9 cellular contexts compared by ENCODE assay signal in genomic region chr1:178055093-178055492, GRCh38. TPM values are rescaled to one million over a fixed set of nuclear protein-coding genes. Genes with fewer than 3 reads are reported as not detected.
DNase-seq lines count a peak whose midpoint lies in the region; ATAC-seq, FAIRE-seq and TF ChIP-seq lines count a peak whose summit lies in the region.
"Had no signal": no experiment of that assay in that cellular context is flagged by ENCODE, and none has a peak within 500 bp of the region (broad histone marks: within the 10 kb centered on the region; RNA-seq: fewer than 3 reads in every experiment).

No MANE protein-coding gene starts in this region.

- dilution Hi-C loops in keratinocyte (cut with MboI; ENCODE audit: extremely low pct_ligation_motif_present, low sequenced_read_pairs) = no loop called here

- peak; percentile 74 for DNase-seq in AG10803 (ENCODE audit: low read depth)
- DNase-seq in SW480 (ENCODE audit: low spot score) = peak; percentile 34
- DNase-seq in keratinocyte (ENCODE audit: low read depth, low spot score) = no peak
- DNase-seq in activated naive CD8-positive, alpha-beta T cell treated with anti-CD3 and anti-CD28 coated beads for 36 hours = no peak

- no peak overlapping the region for H3K4me3 ChIP-seq in AG10803 (ENCODE audit: low read length)
- H3K4me3 ChIP-seq in keratinocyte (ENCODE audit: control insufficient read depth in 2 of 3, extremely low read depth in 1 of 3, insufficient read depth in 2 of 3, low read depth in 1 of 3, low read length in 3 of 3) = no peak overlapping the region
- H3K4me3 ChIP-seq: skin epidermis had no signal

- H3K36me3 Mint-ChIP-seq in activated naive CD8-positive, alpha-beta T cell treated with anti-CD3 and anti-CD28 coated beads for 36 hours = no peaks in the 10 kb centered on the region

- no peaks in the 10 kb centered on the region for H3K27me3 Mint-ChIP-seq in activated naive CD8-positive, alpha-beta T cell treated with anti-CD3 and anti-CD28 coated beads for 36 hours

- no peaks in the 10 kb centered on the region for H3K27me3 ChIP-seq in keratinocyte (ENCODE audit: control insufficient read depth, extremely low read depth, insufficient read depth, low read length)

- peaks cover 29% of the 10 kb centered on the region for H3K4me1 ChIP-seq in keratinocyte (ENCODE audit: control insufficient read depth, extremely low read depth, insufficient read depth, low read length)

- H3K9ac ChIP-seq in keratinocyte (ENCODE audit: control insufficient read depth, extremely low read depth, insufficient read depth, low read length) = no peak overlapping the region

- H2AFZ ChIP-seq in keratinocyte (ENCODE audit: control insufficient read depth, low read length) = no peak overlapping the region

- TF ChIP-seq CTCF in AG10803 (conservative IDR thresholded peaks at IDR 0.05; ENCODE audit: low read length) (peak; percentile 43), keratinocyte (optimal IDR thresholded peaks at IDR 0.05 in 1 of 3, IDR thresholded peaks at IDR 0.05 in 1 of 3, conservative IDR thresholded peaks at IDR 0.05 in 1 of 3; ENCODE audit: extremely low read depth in 1 of 3, insufficient read depth in 2 of 3, low read length in 3 of 3) (peak in 1 of 3 experiments; percentile 71)

- FAIRE-seq in keratinocyte (lab: Jason Lieb, UNC) = peak; percentile 73

- no peaks in the 10 kb centered on the region for H3K9me3 Mint-ChIP-seq in activated naive CD8-positive, alpha-beta T cell treated with anti-CD3 and anti-CD28 coated beads for 36 hours

- H3K79me2 ChIP-seq in keratinocyte (ENCODE audit: control insufficient read depth, insufficient read depth, low read length) = no peaks in the 10 kb centered on the region

- peak; percentile 36 for ATAC-seq in HG03039 (IDR thresholded peaks at IDR 0.05; ENCODE audit: unreplicated experiment)
- ATAC-seq in HG03139 (IDR thresholded peaks at IDR 0.05; ENCODE audit: unreplicated experiment) = no peak
- ATAC-seq in HG03521 (IDR thresholded peaks at IDR 0.05; ENCODE audit: unreplicated experiment) = no peak
- no peak for ATAC-seq in GM21423 (IDR thresholded peaks at IDR 0.05; ENCODE audit: unreplicated experiment)

- H3K27ac Mint-ChIP-seq in activated naive CD8-positive, alpha-beta T cell treated with anti-CD3 and anti-CD28 coated beads for 36 hours = no peak overlapping the region

- no peaks in the 10 kb centered on the region for H3K36me3 ChIP-seq in keratinocyte (ENCODE audit: control insufficient read depth in 2 of 2, extremely low read depth in 1 of 2, insufficient read depth in 2 of 2, low read length in 2 of 2)

- H3K27ac ChIP-seq in keratinocyte (ENCODE audit: control insufficient read depth, insufficient read depth, low read length) = no peak overlapping the region

- H4K20me1 ChIP-seq in keratinocyte (ENCODE audit: control insufficient read depth, extremely low read depth, insufficient read depth, low read length) = no peaks in the 10 kb centered on the region

- H3K4me2 ChIP-seq in keratinocyte (ENCODE audit: control insufficient read depth, extremely low read depth, insufficient read depth, low read depth, low read length) = no peak overlapping the region

- no peak overlapping the region for H3K4me3 Mint-ChIP-seq in activated naive CD8-positive, alpha-beta T cell treated with anti-CD3 and anti-CD28 coated beads for 36 hours

- no peaks in the 10 kb centered on the region for H3K4me1 Mint-ChIP-seq in activated naive CD8-positive, alpha-beta T cell treated with anti-CD3 and anti-CD28 coated beads for 36 hours

- no peaks in the 10 kb centered on the region for H3K9me3 ChIP-seq in keratinocyte (ENCODE audit: control insufficient read depth, low read depth, low read length)

- H3K9me1 ChIP-seq in keratinocyte (ENCODE audit: control insufficient read depth, extremely low read depth, insufficient read depth, low read length) = no peaks in the 10 kb centered on the region

RNA-seq across cellular contexts. Expression of gene RASAL2, which starts 38.8 kb away (rescaled TPM):
- polyA plus RNA-seq in keratinocyte = 27.2 to 36.3 TPM (median 29.1 TPM) in 3 replicates
- 21.3 TPM for polyA plus RNA-seq in keratinocyte (2011; ENCODE audit: low read depth)
- polyA plus RNA-seq in keratinocyte (2011; cell fraction: cytosol; rRNA removed) = 14.1 and 17.1 TPM in 2 replicates
- 76.0 and 76.8 TPM in 2 replicates for polyA plus RNA-seq in keratinocyte (2011; cell fraction: nucleus; rRNA removed)
- polyA plus RNA-seq in keratinocyte (2012; ENCODE audit: low replicate concordance) = 7.9 and 17.5 TPM in 2 replicates
- 40.6 to 109 TPM (median 86.9 TPM) in 3 replicates for polyA minus RNA-seq in keratinocyte
- 29.2 TPM for polyA minus RNA-seq in keratinocyte (2011; cell fraction: cytosol; rRNA and poly(A)+ RNA removed)
- 91.1 and 159 TPM in 2 replicates for polyA minus RNA-seq in keratinocyte (2011; cell fraction: nucleus; rRNA and poly(A)+ RNA removed)
- not detected for total RNA-seq in activated naive CD8-positive, alpha-beta T cell treated with anti-CD3 and anti-CD28 coated beads for 36 hours

Comparison
In these comparisons a context has a peak if more than half of its experiments do, and no peak if none do; other contexts are left out.
1. DNase-seq: peak in AG10803 (single experiment) and SW480 (single experiment); none in keratinocyte (single experiment) and activated naive CD8-positive, alpha-beta T cell treated with anti-CD3 and anti-CD28 coated beads for 36 hours (single experiment).